Comparison of ENCODE assay signal across 9 cellular contexts in the genomic region with DNA sequence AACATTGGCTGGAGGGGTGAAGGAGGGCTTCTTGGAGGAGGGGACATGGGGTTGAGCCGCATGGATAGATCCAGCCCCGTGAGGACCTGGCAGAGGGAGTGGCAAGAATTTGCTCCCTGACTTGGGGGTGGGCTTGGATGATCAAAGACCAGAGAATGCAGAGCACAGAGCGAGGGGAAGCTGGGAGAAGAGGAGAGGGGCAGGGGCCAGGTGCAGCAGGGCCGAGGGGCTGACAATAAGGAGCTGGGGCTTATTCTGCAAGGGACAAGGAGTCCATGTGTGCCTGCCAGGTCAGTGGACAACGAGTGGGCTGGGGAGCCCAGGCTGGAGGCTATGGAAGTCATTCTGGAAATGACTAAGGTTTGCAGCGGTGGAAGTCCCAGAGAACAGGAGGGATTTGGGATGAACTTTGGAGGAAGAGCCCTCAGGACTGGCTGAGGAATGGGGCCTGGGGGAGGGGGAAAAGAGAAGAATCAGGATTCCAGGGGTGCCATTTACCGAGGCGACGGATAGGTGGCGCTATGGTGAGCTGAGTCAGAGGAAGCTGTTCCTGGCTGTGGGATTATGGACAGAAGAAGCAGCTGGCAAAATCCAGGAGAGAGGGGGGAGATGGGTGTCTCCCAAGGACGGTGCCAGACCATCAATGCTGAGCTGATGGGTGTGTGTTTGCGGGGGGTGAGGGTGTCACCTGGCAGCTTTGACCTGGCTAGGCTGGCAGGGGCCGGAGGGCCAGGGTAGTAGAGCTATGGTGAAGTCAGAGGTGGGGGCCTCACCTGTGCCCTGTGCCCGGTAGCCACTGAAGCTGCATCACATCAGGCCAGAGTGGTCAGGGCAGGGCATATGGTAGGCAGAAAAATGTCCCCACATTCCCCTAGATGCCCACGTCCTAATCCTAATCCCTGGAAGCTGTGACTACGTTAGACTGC. TPM values are rescaled to one million over a fixed set of nuclear protein-coding genes. Genes with fewer than 3 reads are reported as not detected.
A peak's percentile ranks its signal among the peaks of the same experiment; 100 is the strongest.
DNase-seq lines count a peak whose midpoint lies in the region; ATAC-seq, FAIRE-seq and TF ChIP-seq lines count a peak whose summit lies in the region.
"Had no signal": no experiment of that assay in that cellular context is flagged by ENCODE, and none has a peak within 500 bp of the region (broad histone marks: within the 10 kb centered on the region; RNA-seq: fewer than 3 reads in every experiment).

No MANE protein-coding gene starts in this region.

- TF ChIP-seq POLR2A in GM18505 (IDR thresholded peaks at IDR 0.05; ENCODE audit: borderline replicate concordance, extremely low read depth, insufficient read depth, insufficient read length) = no peak

- H3K36me3 ChIP-seq in brain microvascular endothelial cell (replicated peaks) (peaks cover 57% of the 10 kb centered on the region), kidney (ENCODE audit: control insufficient read depth in 1 of 2, insufficient read depth in 2 of 2, low read length in 2 of 2) (no peaks in the 10 kb centered on the region)
- H3K36me3 ChIP-seq: neutrophil had no signal

- DNase-seq in AG20443 (ENCODE audit: low spot score) (peak; percentile 89), GM12865 (ENCODE audit: low read depth) (peak; percentile 12), NCI-H526 (lab: John Stamatoyannopoulos, UW) (peak; percentile 11 to 70), brain microvascular endothelial cell (peak; percentile 62), kidney (no peak), T-helper 9 cell (no peak), natural killer cell (no peak)

- H3K9ac ChIP-seq in kidney (ENCODE audit: low read length in 2 of 2) = no peak overlapping the region

- H3K27me3 Mint-ChIP-seq in natural killer cell (ENCODE audit: low read depth in 2 of 2) = peaks cover 29 to 34% of the 10 kb centered on the region in 2 donors

- in situ Hi-C loops in brain microvascular endothelial cell (cut with HindIII; ENCODE audit: low pct_ligation_motif_present, low sequenced_read_pairs) = no loop called here

- no peak for ATAC-seq in natural killer cell
- no peak for ATAC-seq in GM18505 (IDR thresholded peaks at IDR 0.05; ENCODE audit: unreplicated experiment)

- FAIRE-seq in kidney (lab: Jason Lieb, UNC) = no peak

- no peaks in the 10 kb centered on the region for H3K9me3 Mint-ChIP-seq in natural killer cell

- no peaks in the 10 kb centered on the region for H3K4me1 ChIP-seq in kidney (ENCODE audit: control insufficient read depth in 1 of 2, insufficient read depth in 1 of 2, low read depth in 1 of 2, low read length in 2 of 2)

- H3K4me1 Mint-ChIP-seq in natural killer cell = no peaks in the 10 kb centered on the region

- no peaks in the 10 kb centered on the region for H3K9me3 ChIP-seq in kidney (ENCODE audit: control insufficient read depth in 1 of 2, low read length in 2 of 2)
- H3K9me3 ChIP-seq: neutrophil had no signal

- no peak overlapping the region for H3K4me3 Mint-ChIP-seq in natural killer cell

- TF ChIP-seq CTCF in GM12865 (IDR thresholded peaks at IDR 0.05; ENCODE audit: insufficient read depth, low read depth, low read length, missing control alignments) = peak; percentile 60
- peak; percentile 92 for TF ChIP-seq CTCF in brain microvascular endothelial cell (IDR thresholded peaks at IDR 0.05; ENCODE audit: low read depth, low read length, missing control alignments)
- peak; percentile 47 for TF ChIP-seq CTCF in kidney (IDR thresholded peaks at IDR 0.05; ENCODE audit: borderline replicate concordance, extremely low read depth, insufficient read depth)
- TF ChIP-seq CTCF in natural killer cell (IDR thresholded peaks at IDR 0.05) = no peak

- H3K27me3 ChIP-seq in brain microvascular endothelial cell (replicated peaks) = no peaks in the 10 kb centered on the region

- no peak overlapping the region for H3K27ac Mint-ChIP-seq in natural killer cell

- intact Hi-C loops in kidney (cut with DNase I) = no loop called here
- intact Hi-C loops in natural killer cell (cut with micrococcal nuclease) = no loop called here

- H3K4me3 ChIP-seq in GM12865 (ENCODE audit: low read depth, low read length) (no peak overlapping the region), brain microvascular endothelial cell (ENCODE audit: low read depth, low read length) (no peak overlapping the region), kidney (ENCODE audit: low read length in 2 of 2) (no peak overlapping the region)

- H3K27ac ChIP-seq in brain microvascular endothelial cell (no peak overlapping the region), kidney (ENCODE audit: low read depth in 2 of 2, low read length in 2 of 2) (no peak overlapping the region)
- H3K27ac ChIP-seq: neutrophil had no signal

- H3K36me3 Mint-ChIP-seq in natural killer cell = no peaks in the 10 kb centered on the region

RNA-seq across cellular contexts. Expression of gene KCNG1, which starts 7.8 kb away (rescaled TPM):
- total RNA-seq in kidney = 0.35 TPM
- 0.58 TPM for polyA plus RNA-seq in kidney (ENCODE audit: insufficient read depth, low read depth, low replicate concordance)
- not detected for total RNA-seq in natural killer cell

RNA-seq across cellular contexts. Expression of gene MOCS3, which starts 56.4 kb away (rescaled TPM):
- total RNA-seq in kidney (5.1 TPM), natural killer cell (1 to 10 TPM; 2.2 to 2.5 (median 2.3) TPM)
- 1.9 TPM for polyA plus RNA-seq in kidney (ENCODE audit: insufficient read depth, low read depth, low replicate concordance)

RNA-seq across cellular contexts. Expression of gene DPM1, which starts 56.7 kb away (rescaled TPM):
- total RNA-seq in kidney = 32.4 TPM
- 53.2 TPM for polyA plus RNA-seq in kidney (ENCODE audit: insufficient read depth, low read depth, low replicate concordance)
- total RNA-seq in natural killer cell = 10 to 100 TPM; 21.2 to 26.1 (median 25.6) TPM

Comparison
In these comparisons a context has a peak if more than half of its experiments do, and no peak if none do; other contexts are left out.
1. DNase-seq: peak in AG20443 (single experiment), GM12865 (single experiment), NCI-H526 (2 of 2) and brain microvascular endothelial cell (single experiment); none in kidney (single experiment), T-helper 9 cell (single experiment) and natural killer cell (single experiment).